11 cellular contexts compared by ENCODE assay signal in genomic region chr9:129401623-129402340, GRCh38.
A peak's percentile ranks its signal among the peaks of the same experiment; 100 is the strongest.
DNase-seq lines count a peak whose midpoint lies in the region; ATAC-seq, FAIRE-seq and TF ChIP-seq lines count a peak whose summit lies in the region.
"Had no signal": no experiment of that assay in that cellular context is flagged by ENCODE, and none has a peak within 500 bp of the region (broad histone marks: within the 10 kb centered on the region; RNA-seq: fewer than 3 reads in every experiment).

No MANE protein-coding gene starts in this region.

- H3K27ac ChIP-seq in duodenal mucosa (ENCODE audit: low read depth, low read length) (peak overlapping the region; percentile 42), HepG2 (ENCODE audit: extremely low read length, insufficient read depth, low read length) (no peak overlapping the region), thyroid gland (peak overlapping the region; percentile 61 to 75 (median 61))
- no peak overlapping the region for H3K27ac ChIP-seq in effector memory CD4-positive, alpha-beta T cell (ENCODE audit: insufficient read depth, low read length, poor library complexity, severe bottlenecking)
- H3K27ac ChIP-seq: KMS-11 had no signal

- no peak overlapping the region for H3K4me2 ChIP-seq in HepG2 (ENCODE audit: low read depth, low read length)
- H3K4me2 ChIP-seq: KMS-11 had no signal

- H3K4me1 ChIP-seq in duodenal mucosa (ENCODE audit: control insufficient read depth in 1 of 2, insufficient read depth in 2 of 2, low read length in 2 of 2) = peaks cover 0 to 13% of the 10 kb centered on the region in 2 donors
- peaks cover 72% of the 10 kb centered on the region for H3K4me1 ChIP-seq in HepG2 (ENCODE audit: insufficient read depth, low read length)
- peaks cover 15 to 27% of the 10 kb centered on the region in 2 donors for H3K4me1 ChIP-seq in thyroid gland
- H3K4me1 ChIP-seq in effector memory CD4-positive, alpha-beta T cell (ENCODE audit: control insufficient read depth, insufficient read depth, low read length, poor library complexity, severe bottlenecking) = no peaks in the 10 kb centered on the region

- FAIRE-seq in HepG2 (lab: Jason Lieb, UNC) = no peak

- no peak for ATAC-seq in HepG2
- no peak for ATAC-seq in HG03039 (IDR thresholded peaks at IDR 0.05; ENCODE audit: unreplicated experiment)
- ATAC-seq: activated CD4-positive, CD25-positive, alpha-beta regulatory T cell treated with anti-CD3 and anti-CD28 coated beads, Interleukin-2, amount 50 U/mL, for 24 hours; activated naive CD4-positive, alpha-beta T cell treated with anti-CD3 and anti-CD28 coated beads, Interleukin-2, amount 50 U/mL, for 72 hours had no signal

- WGBS in HepG2 (ENCODE audit: low lambda C conversion rate) = 37% methylated on average over 6 of the region's 6 CpGs
- WGBS in thyroid gland, 2 donors = 29 to 30% methylated on average over 6 of the region's 6 CpGs

- TF ChIP-seq POLR2A in HepG2 (IDR thresholded peaks at IDR 0.05; ENCODE audit: insufficient read depth in 1 of 2, low read depth in 2 of 2, low read length in 2 of 2) (no peak), thyroid gland (IDR thresholded peaks at IDR 0.05) (no peak)

- H4K20me1 ChIP-seq in HepG2 (ENCODE audit: insufficient read depth, low read length) = no peaks in the 10 kb centered on the region

- CTCF ChIA-PET in HepG2 (lab: Yijun Ruan, JAX; ENCODE audit: low intra/inter-chr PET ratio, low total read pairs) = no interaction called here

- TF ChIP-seq CTCF in HepG2 (CRISPR knock-in tag; IDR thresholded peaks at IDR 0.05) (no peak), thyroid gland (IDR thresholded peaks at IDR 0.05) (no peak)

- DNase-seq in NCI-H510A (lab: John Stamatoyannopoulos, UW) (peak; percentile 60), HepG2 (ENCODE audit: low spot score) (no peak), thyroid gland (peak; percentile 41 to 47), kidney glomerular epithelial cell (lab: John Stamatoyannopoulos, UW) (no peak)
- no peak for DNase-seq in effector memory CD4-positive, alpha-beta T cell
- DNase-seq: NCI-H524 had no signal

- in situ Hi-C loops in HepG2 (cut with HindIII; ENCODE audit: extremely low pct_ligation_motif_present, low pct_unique_long_range_greater_than_20kb) = no loop called here

- no TSS peak for BruUV-seq in HepG2 (replicated peaks; lab: Mats Ljungman, UMichigan)

- H2AFZ ChIP-seq in HepG2 (ENCODE audit: low read length) = no peak overlapping the region

- POLR2A ChIA-PET in HepG2 (lab: Yijun Ruan, JAX) = interaction anchor here (0.6 kb wide), 1 partner anchor 231 kb away, joined by 4 read pairs; no protein-coding TSS in a partner anchor

- TF ChIP-seq RAD21 in HepG2 (CRISPR knock-in tag; IDR thresholded peaks at IDR 0.05) = no peak

- intact Hi-C loops in HepG2 (cut with micrococcal nuclease; ENCODE audit: unreplicated experiment) (no loop called here), thyroid gland (cut with DNase I) (no loop called here)

- H3K4me3 ChIP-seq in duodenal mucosa (ENCODE audit: low read depth in 1 of 2, low read length in 2 of 2) (no peak overlapping the region), HepG2 (replicated peaks in 1 of 3; ENCODE audit: insufficient read depth in 1 of 3, low read depth in 2 of 3, low read length in 3 of 3) (no peak overlapping the region), thyroid gland (replicated peaks in 1 of 3) (no peak overlapping the region)
- H3K4me3 ChIP-seq in effector memory CD4-positive, alpha-beta T cell (ENCODE audit: insufficient read depth, low read depth, low read length, poor library complexity, severe bottlenecking) = no peak overlapping the region

- TF ChIP-seq EP300 in HepG2 (IDR thresholded peaks at IDR 0.05; ENCODE audit: low read depth in 2 of 2, low read length in 2 of 2) = no peak
- TF ChIP-seq EP300 in HepG2 (CRISPR knock-in tag; IDR thresholded peaks at IDR 0.05; ENCODE audit: borderline replicate concordance) = no peak

- H3K9ac ChIP-seq in duodenal mucosa (ENCODE audit: low read depth in 1 of 2, low read length in 2 of 2) (no peak overlapping the region), HepG2 (ENCODE audit: insufficient read depth, low read depth, low read length) (no peak overlapping the region)
- H3K9ac ChIP-seq: KMS-11 had no signal

- H3K36me3 ChIP-seq in duodenal mucosa (ENCODE audit: control insufficient read depth in 1 of 2, insufficient read depth in 2 of 2, low read length in 2 of 2) = no peaks in the 10 kb centered on the region
- H3K36me3 ChIP-seq in HepG2 (replicated peaks in 1 of 2; ENCODE audit: control insufficient read depth in 1 of 2, insufficient read depth in 2 of 2, low read length in 2 of 2) = no peaks in the 10 kb centered on the region
- H3K36me3 ChIP-seq in thyroid gland = no peaks in the 10 kb centered on the region
- no peaks in the 10 kb centered on the region for H3K36me3 ChIP-seq in effector memory CD4-positive, alpha-beta T cell (ENCODE audit: control insufficient read depth, insufficient read depth, low read length)

- no peaks in the 10 kb centered on the region for H3K27me3 ChIP-seq in duodenal mucosa (ENCODE audit: control insufficient read depth in 1 of 2, insufficient read depth in 2 of 2, low read length in 2 of 2)
- H3K27me3 ChIP-seq in HepG2 (ENCODE audit: control insufficient read depth in 1 of 2, insufficient read depth in 2 of 2, low read length in 2 of 2) = peaks cover 19 to 58% of the 10 kb centered on the region in 2 experiments
- H3K27me3 ChIP-seq in thyroid gland = no peaks in the 10 kb centered on the region
- no peaks in the 10 kb centered on the region for H3K27me3 ChIP-seq in effector memory CD4-positive, alpha-beta T cell (replicated peaks; ENCODE audit: control insufficient read depth, insufficient read depth, low read length, poor library complexity, severe bottlenecking)

- H3K79me2 ChIP-seq in HepG2 (ENCODE audit: insufficient read depth, low read length) = no peaks in the 10 kb centered on the region

- H3K9me3 ChIP-seq in duodenal mucosa (ENCODE audit: control insufficient read depth in 1 of 2, low read length in 2 of 2) (no peaks in the 10 kb centered on the region), HepG2 (ENCODE audit: low read length) (no peaks in the 10 kb centered on the region), thyroid gland (no peaks in the 10 kb centered on the region)
- H3K9me3 ChIP-seq in effector memory CD4-positive, alpha-beta T cell (ENCODE audit: control insufficient read depth, low read length) = no peaks in the 10 kb centered on the region

TF ChIP-seq in HepG2, 621 proteins besides CTCF, POLR2A, EP300 and RAD21:
- TF ChIP-seq ZNF850 (CRISPR knock-in tag; conservative IDR thresholded peaks at IDR 0.05) = no peak
- no peak for TF ChIP-seq PHB2 (IDR thresholded peaks at IDR 0.05; ENCODE audit: partially characterized antibody)
- TF ChIP-seq SAP130 (CRISPR knock-in tag; IDR thresholded peaks at IDR 0.05; ENCODE audit: low read depth) = no peak
- no peak for TF ChIP-seq ZNF160 (CRISPR knock-in tag; IDR thresholded peaks at IDR 0.05)
- TF ChIP-seq PCBP1 (IDR thresholded peaks at IDR 0.05; ENCODE audit: borderline replicate concordance, low read depth, low read length) = 0 out of 2 replicates have a peak, but pooled peaks have one; percentile 30
- TF ChIP-seq TCF7L2 (IDR thresholded peaks at IDR 0.05; ENCODE audit: low read depth, low read length) = no peak
- TF ChIP-seq ZSCAN22 (CRISPR knock-in tag; IDR thresholded peaks at IDR 0.05) = no peak
- no peak for TF ChIP-seq SKI (IDR thresholded peaks at IDR 0.05; ENCODE audit: partially characterized antibody)
- no peak for TF ChIP-seq ISX (CRISPR knock-in tag; conservative IDR thresholded peaks at IDR 0.05)
- TF ChIP-seq ZBTB7B (CRISPR knock-in tag; IDR thresholded peaks at IDR 0.05) = no peak
- TF ChIP-seq ZNF263 (CRISPR knock-in tag; IDR thresholded peaks at IDR 0.05) = 0 out of 2 replicates have a peak, but pooled peaks have one; percentile 64

Comparison
In these comparisons a context has a peak if more than half of its experiments do, and no peak if none do; other contexts are left out.
1. DNase-seq: peak in NCI-H510A (single experiment) and thyroid gland (2 of 2); none in HepG2 (single experiment), effector memory CD4-positive, alpha-beta T cell (0 of 3) and kidney glomerular epithelial cell (single experiment).
2. H3K27ac ChIP-seq: peak in duodenal mucosa (single experiment) and thyroid gland (3 of 3); none in HepG2 (single experiment) and effector memory CD4-positive, alpha-beta T cell (single experiment).